ENCODE assay signal across 16 cellular contexts in genomic region chr14:99460793-99461192, GRCh38. TPM values are rescaled to one million over a fixed set of nuclear protein-coding genes. Genes with fewer than 3 reads are reported as not detected.
A peak's percentile ranks its signal among the peaks of the same experiment; 100 is the strongest.
DNase-seq lines count a peak whose midpoint lies in the region; ATAC-seq and TF ChIP-seq lines count a peak whose summit lies in the region.
"Had no signal": no experiment of that assay in that cellular context is flagged by ENCODE, and none has a peak within 500 bp of the region (broad histone marks: within the 10 kb centered on the region; RNA-seq: fewer than 3 reads in every experiment).

No MANE protein-coding gene starts in this region.

- no peaks in the 10 kb centered on the region for H3K9me3 Mint-ChIP-seq in WTC11
- H3K9me3 Mint-ChIP-seq: activated CD4-positive, alpha-beta memory T cell treated with anti-CD3 and anti-CD28 coated beads, Interleukin-2, amount 10 ng/mL, durations not matched to agents 7 days and 5 days; activated T-cell treated with anti-CD3 and anti-CD28 coated beads, Interleukin-2, amount 50 U/mL, for 72 hours had no signal

- peak; percentile 97 for ATAC-seq in WTC11
- peak; percentile 88 for ATAC-seq in foreskin keratinocyte
- no peak for ATAC-seq in HG02678 (IDR thresholded peaks at IDR 0.05; ENCODE audit: unreplicated experiment)
- ATAC-seq in HG03095 (IDR thresholded peaks at IDR 0.05; ENCODE audit: unreplicated experiment), result no peak
- no peak for ATAC-seq in HG03378 (IDR thresholded peaks at IDR 0.05; ENCODE audit: unreplicated experiment)

- no peak overlapping the region for H3K18ac ChIP-seq in trophoblast cell (ENCODE audit: low read length)

- H3K23ac ChIP-seq in trophoblast cell (ENCODE audit: low read length), result no peak overlapping the region

- H3K36me3 ChIP-seq in trophoblast cell (ENCODE audit: control insufficient read depth in 1 of 2, insufficient read depth in 2 of 2, low read length in 2 of 2), result peaks cover 18 to 34% of the 10 kb centered on the region in 2 experiments

- no CpG with 5 or more reads among the region's 3 CpGs for WGBS in trophoblast cell (ENCODE audit: extremely low coverage, insufficient coverage, insufficient read length)

- peaks cover 12% of the 10 kb centered on the region for H3K4me1 ChIP-seq in foreskin keratinocyte
- H3K4me1 ChIP-seq in trophoblast cell (ENCODE audit: control insufficient read depth in 1 of 2, insufficient read depth in 2 of 2, low read length in 2 of 2), result peaks cover 7 to 11% of the 10 kb centered on the region in 2 experiments

- H3K4ac ChIP-seq in trophoblast cell (ENCODE audit: low read depth, low read length), result no peak overlapping the region

- no peak overlapping the region for H3K14ac ChIP-seq in trophoblast cell (ENCODE audit: low read length)

- no peak overlapping the region for H2AK5ac ChIP-seq in trophoblast cell (ENCODE audit: low read length)

- H3K4me3 Mint-ChIP-seq in WTC11, result no peak overlapping the region
- H3K4me3 Mint-ChIP-seq: activated CD4-positive, alpha-beta memory T cell treated with anti-CD3 and anti-CD28 coated beads, Interleukin-2, amount 10 ng/mL, durations not matched to agents 7 days and 5 days; activated T-cell treated with anti-CD3 and anti-CD28 coated beads, Interleukin-2, amount 50 U/mL, for 72 hours had no signal

- H3K4me3 ChIP-seq in trophoblast cell (ENCODE audit: low read depth, low read length), result no peak overlapping the region
- H3K4me3 ChIP-seq: cardiac muscle cell, heart right ventricle, thoracic aorta had no signal

- DNase-seq in NCI-H82 (lab: John Stamatoyannopoulos, UW) (peak; percentile 20), NCI-H82 treated with DMSO at 0.1 percent for 48 hours (lab: John Stamatoyannopoulos, UW; ENCODE audit: unreplicated experiment) (no peak), WTC11 (ENCODE audit: low spot score) (no peak), foreskin keratinocyte (peak; percentile 81 to 89), trophoblast cell (peak; percentile 94 to 98)
- DNase-seq: activated CD4-positive, alpha-beta memory T cell treated with anti-CD3 and anti-CD28 coated beads, Interleukin-2, amount 10 ng/mL, durations not matched to agents 7 days and 5 days; activated T-cell treated with anti-CD3 and anti-CD28 coated beads, Interleukin-2, amount 50 U/mL, for 72 hours; heart right ventricle; kidney glomerular epithelial cell; stimulated activated CD4-positive, alpha-beta T cell treated with anti-CD3 and anti-CD28 coated beads, Interleukin-12 subunit alpha, Interleukin-12 subunit beta, amount 100 ng/mL, for 4 hours had no signal

- no peak overlapping the region for H4K91ac ChIP-seq in trophoblast cell (ENCODE audit: low read depth, low read length)

- no peak overlapping the region for H2BK120ac ChIP-seq in trophoblast cell (ENCODE audit: insufficient read depth, low read length, poor library complexity)

- no peaks in the 10 kb centered on the region for H3K27me3 Mint-ChIP-seq in WTC11 (ENCODE audit: low read depth)
- H3K27me3 Mint-ChIP-seq: activated CD4-positive, alpha-beta memory T cell treated with anti-CD3 and anti-CD28 coated beads, Interleukin-2, amount 10 ng/mL, durations not matched to agents 7 days and 5 days had no signal

- H3K4me1 Mint-ChIP-seq in WTC11, result peaks cover 27% of the 10 kb centered on the region

- H3K79me2 ChIP-seq in trophoblast cell (ENCODE audit: control insufficient read depth, insufficient read depth, low read length, poor library complexity), result peaks cover 1% of the 10 kb centered on the region

- no peak overlapping the region for H3K4me2 ChIP-seq in trophoblast cell (ENCODE audit: low read length)

- no peak overlapping the region for H4K12ac ChIP-seq in trophoblast cell (ENCODE audit: low read depth, low read length)

- TF ChIP-seq CTCF in WTC11 (IDR thresholded peaks at IDR 0.05) (no peak), foreskin keratinocyte (conservative IDR thresholded peaks at IDR 0.05) (peak; percentile 2)

- H3K36me3 Mint-ChIP-seq in WTC11, result peaks cover 19% of the 10 kb centered on the region

- no peak overlapping the region for H2BK12ac ChIP-seq in trophoblast cell (ENCODE audit: low read length)

- no peak overlapping the region for H2BK5ac ChIP-seq in trophoblast cell (ENCODE audit: low read depth, low read length, poor library complexity)

- H3K27ac ChIP-seq in foreskin keratinocyte, result no peak overlapping the region
- H3K27ac ChIP-seq in trophoblast cell (ENCODE audit: low read depth, low read length), result no peak overlapping the region
- H3K27ac ChIP-seq: cardiac muscle cell, heart right ventricle, neutrophil, thoracic aorta had no signal

- CTCF ChIA-PET in WTC11 (lab: Charles Lee), result interaction anchor here (0.6 to 1.8 kb wide), 6 partner anchors 36 to 732 kb away, joined by 3 to 6 read pairs (median 4); no protein-coding TSS in a partner anchor

- H4K8ac ChIP-seq in trophoblast cell (ENCODE audit: low read depth, low read length), result no peak overlapping the region

- no peaks in the 10 kb centered on the region for H3K27me3 ChIP-seq in foreskin keratinocyte
- no peaks in the 10 kb centered on the region for H3K27me3 ChIP-seq in trophoblast cell (ENCODE audit: insufficient read depth, low read length)
- H3K27me3 ChIP-seq: cardiac muscle cell, heart right ventricle, neutrophil had no signal

- H3K27ac Mint-ChIP-seq in WTC11, result peak overlapping the region; percentile 26
- H3K27ac Mint-ChIP-seq: activated CD4-positive, alpha-beta memory T cell treated with anti-CD3 and anti-CD28 coated beads, Interleukin-2, amount 10 ng/mL, durations not matched to agents 7 days and 5 days; activated T-cell treated with anti-CD3 and anti-CD28 coated beads, Interleukin-2, amount 50 U/mL, for 72 hours had no signal

- no peaks in the 10 kb centered on the region for H3K9me3 ChIP-seq in trophoblast cell (ENCODE audit: insufficient read depth, low read depth, low read length)
- H3K9me3 ChIP-seq: heart right ventricle, neutrophil, thoracic aorta had no signal

- no peak overlapping the region for H2AFZ ChIP-seq in trophoblast cell (ENCODE audit: insufficient read depth, low read length, poor library complexity)

- H3K9ac ChIP-seq in trophoblast cell (ENCODE audit: low read length), result no peak overlapping the region

- H3K79me1 ChIP-seq in trophoblast cell (ENCODE audit: low read length), result no peaks in the 10 kb centered on the region

- POLR2A ChIA-PET in WTC11 (lab: Charles Lee), result no interaction called here

TF ChIP-seq in WTC11, 78 proteins besides CTCF, POLR2A, EP300 and RAD21 (continues in another document):
- no peak for TF ChIP-seq SOX15 (CRISPR knock-in tag; IDR thresholded peaks at IDR 0.05)
- TF ChIP-seq, protein P1, sequence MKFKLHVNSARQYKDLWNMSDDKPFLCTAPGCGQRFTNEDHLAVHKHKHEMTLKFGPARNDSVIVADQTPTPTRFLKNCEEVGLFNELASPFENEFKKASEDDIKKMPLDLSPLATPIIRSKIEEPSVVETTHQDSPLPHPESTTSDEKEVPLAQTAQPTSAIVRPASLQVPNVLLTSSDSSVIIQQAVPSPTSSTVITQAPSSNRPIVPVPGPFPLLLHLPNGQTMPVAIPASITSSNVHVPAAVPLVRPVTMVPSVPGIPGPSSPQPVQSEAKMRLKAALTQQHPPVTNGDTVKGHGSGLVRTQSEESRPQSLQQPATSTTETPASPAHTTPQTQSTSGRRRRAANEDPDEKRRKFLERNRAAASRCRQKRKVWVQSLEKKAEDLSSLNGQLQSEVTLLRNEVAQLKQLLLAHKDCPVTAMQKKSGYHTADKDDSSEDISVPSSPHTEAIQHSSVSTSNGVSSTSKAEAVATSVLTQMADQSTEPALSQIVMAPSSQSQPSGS (CRISPR knock-in tag; IDR thresholded peaks at IDR 0.05; ENCODE audit: borderline replicate concordance, low read depth), result no peak
- TF ChIP-seq GABPB1 (CRISPR knock-in tag; IDR thresholded peaks at IDR 0.05), result no peak
- TF ChIP-seq, protein P2, sequence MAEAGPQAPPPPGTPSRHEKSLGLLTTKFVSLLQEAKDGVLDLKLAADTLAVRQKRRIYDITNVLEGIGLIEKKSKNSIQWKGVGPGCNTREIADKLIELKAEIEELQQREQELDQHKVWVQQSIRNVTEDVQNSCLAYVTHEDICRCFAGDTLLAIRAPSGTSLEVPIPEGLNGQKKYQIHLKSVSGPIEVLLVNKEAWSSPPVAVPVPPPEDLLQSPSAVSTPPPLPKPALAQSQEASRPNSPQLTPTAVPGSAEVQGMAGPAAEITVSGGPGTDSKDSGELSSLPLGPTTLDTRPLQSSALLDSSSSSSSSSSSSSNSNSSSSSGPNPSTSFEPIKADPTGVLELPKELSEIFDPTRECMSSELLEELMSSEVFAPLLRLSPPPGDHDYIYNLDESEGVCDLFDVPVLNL (CRISPR knock-in tag; IDR thresholded peaks at IDR 0.05; ENCODE audit: borderline replicate concordance, low read depth), result no peak
- no peak for TF ChIP-seq HMGA2 (CRISPR knock-in tag; IDR thresholded peaks at IDR 0.05)
- no peak for TF ChIP-seq FOXP4 (CRISPR knock-in tag; IDR thresholded peaks at IDR 0.05)
- TF ChIP-seq ZBTB21 (CRISPR knock-in tag; IDR thresholded peaks at IDR 0.05; ENCODE audit: borderline replicate concordance), result no peak
- TF ChIP-seq, protein P3, sequence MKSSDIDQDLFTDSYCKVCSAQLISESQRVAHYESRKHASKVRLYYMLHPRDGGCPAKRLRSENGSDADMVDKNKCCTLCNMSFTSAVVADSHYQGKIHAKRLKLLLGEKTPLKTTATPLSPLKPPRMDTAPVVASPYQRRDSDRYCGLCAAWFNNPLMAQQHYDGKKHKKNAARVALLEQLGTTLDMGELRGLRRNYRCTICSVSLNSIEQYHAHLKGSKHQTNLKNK (CRISPR knock-in tag; IDR thresholded peaks at IDR 0.05), result no peak
- TF ChIP-seq GRHL2 (CRISPR knock-in tag; IDR thresholded peaks at IDR 0.05; ENCODE audit: insufficient replicate concordance, severe bottlenecking), result no peak

RNA-seq across cellular contexts. Expression of gene SETD3, which starts 19.9 kb away (rescaled TPM):
- total RNA-seq in WTC11 (2021) (46.9 to 53.1 TPM (median 49.3 TPM) in 3 replicates), foreskin keratinocyte (54.1 and 58.8 TPM in 2 replicates)
- polyA plus RNA-seq in foreskin keratinocyte, result 24.3 and 30.3 TPM in 2 replicates
- 81.6 and 81.8 TPM in 2 replicates for polyA plus RNA-seq in trophoblast cell (2013)

RNA-seq across cellular contexts. Expression of gene CCNK, which starts 20.4 kb away (rescaled TPM):
- total RNA-seq in WTC11 (2021) (70.1 to 84.7 TPM (median 70.3 TPM) in 3 replicates), foreskin keratinocyte (41.3 and 47.5 TPM in 2 replicates)
- polyA plus RNA-seq in foreskin keratinocyte, result 24.8 and 27.6 TPM in 2 replicates
- polyA plus RNA-seq in trophoblast cell (2013), result 105 TPM in 2 replicates

Comparison
In these comparisons a context has a peak if more than half of its experiments do, and no peak if none do; other contexts are left out.
1. DNase-seq: peak in NCI-H82 (single experiment), foreskin keratinocyte (2 of 2) and trophoblast cell (2 of 2); none in NCI-H82 treated with DMSO at 0.1 percent for 48 hours (single experiment) and WTC11 (single experiment).
2. ATAC-seq: peak in WTC11 (single experiment) and foreskin keratinocyte (single experiment); none in HG02678 (single experiment), HG03095 (single experiment) and HG03378 (single experiment).